Comparison of ENCODE assay signal across 23 cellular contexts in genomic region chr9:37191403-37192089, GRCh38.
DNase-seq lines count a peak whose midpoint lies in the region; ATAC-seq, FAIRE-seq and TF ChIP-seq lines count a peak whose summit lies in the region.
"Had no signal": no experiment of that assay in that cellular context is flagged by ENCODE, and none has a peak within 500 bp of the region (broad histone marks: within the 10 kb centered on the region; RNA-seq: fewer than 3 reads in every experiment).

No MANE protein-coding gene starts in this region.

- no peak overlapping the region for H3K14ac ChIP-seq in H1 (ENCODE audit: insufficient read length)

- POLR2A ChIA-PET in A673 (lab: Charles Lee; ENCODE audit: low non-redundant PET) = no interaction called here
- POLR2A ChIA-PET in H1 (lab: Charles Lee; ENCODE audit: partially characterized antibody) = interaction anchor here (0.8 kb wide), 1 partner anchor 9 kb away, joined by 3 read pairs; no protein-coding TSS in a partner anchor

- FAIRE-seq in GM12892 (lab: Jason Lieb, UNC) (peak; percentile 69), H1 (lab: Jason Lieb, UNC) (no peak)
- FAIRE-seq: TTC549 had no signal

- no peak overlapping the region for H2BK12ac ChIP-seq in H1 (ENCODE audit: low read depth, low read length)

- H3K4me3 ChIP-seq in A673 (ENCODE audit: low read depth, low read length, poor library complexity, severe bottlenecking) = no peak overlapping the region
- peak overlapping the region in 1 of 4 experiments; percentile 36; a peak in 1 of 8 replicates for H3K4me3 ChIP-seq in H1 (ENCODE audit: extremely low read depth in 1 of 4, insufficient read depth in 2 of 4, low read depth in 3 of 4, low read length in 4 of 4)
- H3K4me3 ChIP-seq: breast epithelium, smooth muscle cell, suprapubic skin, vagina had no signal

- H3K79me1 ChIP-seq in H1 (ENCODE audit: low read depth, low read length) = peaks cover 3% of the 10 kb centered on the region; the same call in 1 of the 2 replicates

- intact Hi-C loops in A673 (cut with micrococcal nuclease; ENCODE audit: unreplicated experiment) = loop anchor here (5.0 kb wide), 1 partner anchor 39 kb away; no protein-coding TSS in a partner anchor

- peak overlapping the region; percentile 49 to 51 for H3K4me2 ChIP-seq in H1 (ENCODE audit: insufficient read depth in 1 of 2, low read depth in 2 of 2, low read length in 2 of 2)
- H3K4me2 ChIP-seq: smooth muscle cell had no signal

- no peak for TF ChIP-seq POLR2A in GM12892 (IDR thresholded peaks at IDR 0.05; ENCODE audit: low read depth, low read length)
- TF ChIP-seq POLR2A in H1 (IDR thresholded peaks at IDR 0.05; ENCODE audit: control extremely low read depth in 1 of 2, low read depth in 2 of 2, low read length in 2 of 2) = no peak

- no peak overlapping the region for H4K8ac ChIP-seq in H1 (ENCODE audit: extremely low read depth, insufficient read depth, low read length)

- H3K27ac ChIP-seq in A673 (ENCODE audit: low read depth, low read length, poor library complexity, severe bottlenecking) (no peak overlapping the region), H1 (ENCODE audit: low read depth, low read length) (peak overlapping the region; percentile 39; the same call in 1 of the 2 replicates)
- H3K27ac ChIP-seq: breast epithelium, epithelial cell of prostate, suprapubic skin, vagina had no signal

- H2BK15ac ChIP-seq in H1 (ENCODE audit: low read length) = no peak overlapping the region

- no peak overlapping the region for H3K18ac ChIP-seq in H1 (ENCODE audit: extremely low read depth, low read length)

- ATAC-seq in HG03159 (IDR thresholded peaks at IDR 0.05; ENCODE audit: unreplicated experiment) = no peak
- ATAC-seq in GM18868 (IDR thresholded peaks at IDR 0.05; ENCODE audit: unreplicated experiment) = no peak
- ATAC-seq in GM18498 (IDR thresholded peaks at IDR 0.05; ENCODE audit: unreplicated experiment) = no peak
- ATAC-seq: left colon had no signal

- TF ChIP-seq EP300 in H1 (IDR thresholded peaks at IDR 0.05; ENCODE audit: borderline replicate concordance in 1 of 2, low read depth in 2 of 2, low read length in 2 of 2) = no peak

- H4K5ac ChIP-seq in H1 (ENCODE audit: insufficient read length, low read depth, low read length) = peak overlapping the region; percentile 39

- H2BK5ac ChIP-seq in H1 (ENCODE audit: low read depth, low read length) = no peak overlapping the region

- H4K20me1 ChIP-seq in H1 (replicated peaks in 1 of 2; ENCODE audit: control insufficient read depth in 1 of 2, insufficient read depth in 2 of 2, low read length in 2 of 2) = no peaks in the 10 kb centered on the region

- TF ChIP-seq CTCF in A673 (conservative IDR thresholded peaks at IDR 0.05; ENCODE audit: low read depth, low read length) = 0 out of 2 replicates have a peak, but pooled peaks have one; percentile 11
- TF ChIP-seq CTCF in H1 (IDR thresholded peaks at IDR 0.05; ENCODE audit: control extremely low read depth in 1 of 3, insufficient read depth in 1 of 3, low read depth in 1 of 3, low read length in 3 of 3) = no peak

- H2AFZ ChIP-seq in H1 (ENCODE audit: low read length) = no peak overlapping the region

- H3K9me3 ChIP-seq in A673 (ENCODE audit: low read depth, low read length, poor library complexity, severe bottlenecking) = no peaks in the 10 kb centered on the region
- no peaks in the 10 kb centered on the region for H3K9me3 ChIP-seq in H1 (ENCODE audit: insufficient read depth in 2 of 2, low read depth in 1 of 2, low read length in 1 of 2)
- H3K9me3 ChIP-seq: breast epithelium, suprapubic skin, vagina had no signal

- CTCF ChIA-PET in A673 (lab: Charles Lee) (no interaction called here), H1 (lab: Charles Lee; ENCODE audit: partially characterized antibody) (interaction anchor here (0.6 to 1.4 kb wide), 5 partner anchors 17 to 196 kb away, joined by 3 to 4 read pairs (median 3); no protein-coding TSS in a partner anchor)

- no peak overlapping the region for H2AK5ac ChIP-seq in H1 (ENCODE audit: low read depth, low read length)

- no peak overlapping the region for H3K56ac ChIP-seq in H1 (replicated peaks; ENCODE audit: insufficient read length, low read depth, low read length)

- no peak overlapping the region for H3K23ac ChIP-seq in H1 (ENCODE audit: insufficient read length)

- H3K27me3 ChIP-seq in A673 (replicated peaks; ENCODE audit: insufficient read depth, low read depth, low read length, poor library complexity) = no peaks in the 10 kb centered on the region
- no peaks in the 10 kb centered on the region for H3K27me3 ChIP-seq in H1 (replicated peaks in 1 of 4; ENCODE audit: control insufficient read depth in 3 of 4, extremely low read depth in 1 of 4, insufficient read depth in 3 of 4, low read length in 3 of 4)
- H3K27me3 ChIP-seq: breast epithelium, suprapubic skin, vagina had no signal

- no peak overlapping the region for H4K91ac ChIP-seq in H1 (replicated peaks; ENCODE audit: insufficient read length, low read length)

- peak in 1 of 2 experiments; percentile 22; a peak in 1 of 4 replicates for TF ChIP-seq RAD21 in H1 (IDR thresholded peaks at IDR 0.05 in 1 of 2, conservative IDR thresholded peaks at IDR 0.05 in 1 of 2; ENCODE audit: low read depth in 2 of 2, low read length in 2 of 2)

- peaks cover 55% of the 10 kb centered on the region for H3K4me1 ChIP-seq in A673 (ENCODE audit: insufficient read depth, low read length, poor library complexity, severe bottlenecking)
- H3K4me1 ChIP-seq in H1 (replicated peaks in 1 of 4; ENCODE audit: control insufficient read depth in 3 of 4, insufficient read depth in 4 of 4, low read length in 3 of 4) = peaks cover 0 to 8% (median under 1%) of the 10 kb centered on the region in 4 experiments; a peak in 2 of 7 replicates
- H3K4me1 ChIP-seq: breast epithelium, suprapubic skin, vagina had no signal

- no peak overlapping the region for H3K4ac ChIP-seq in H1 (replicated peaks; ENCODE audit: insufficient read length, low read depth, low read length)

- H2BK20ac ChIP-seq in H1 (ENCODE audit: low read length) = no peak overlapping the region

- no peak overlapping the region for H3K9ac ChIP-seq in H1 (replicated peaks in 1 of 4; ENCODE audit: extremely low read depth in 1 of 4, low read depth in 3 of 4, low read length in 3 of 4)

- no peaks in the 10 kb centered on the region; the same call in 1 of the 2 replicates for H3K23me2 ChIP-seq in H1 (ENCODE audit: low read depth, low read length)

- H3K79me2 ChIP-seq in H1 (ENCODE audit: control insufficient read depth in 1 of 2, insufficient read depth in 2 of 2, low read length in 2 of 2) = peaks cover 0 to 12% of the 10 kb centered on the region in 2 experiments; a peak in 1 of 4 replicates

- no peaks in the 10 kb centered on the region for H3K36me3 ChIP-seq in A673 (ENCODE audit: insufficient read depth, low read length, poor library complexity, severe bottlenecking)
- H3K36me3 ChIP-seq in H1 (ENCODE audit: control insufficient read depth in 2 of 4, insufficient read depth in 4 of 4, low read length in 3 of 4) = no peaks in the 10 kb centered on the region
- H3K36me3 ChIP-seq: breast epithelium, vagina had no signal

- no peak for DNase-seq in A673 (ENCODE audit: low spot score)
- no peak for DNase-seq in GM12892 (ENCODE audit: insufficient read length)
- DNase-seq in NCI-H524 (lab: John Stamatoyannopoulos, UW) = peak; percentile 60 to 88
- DNase-seq in H1 (ENCODE audit: low read depth in 1 of 2, low spot score in 2 of 2) = no peak
- no peak for DNase-seq in stimulated activated CD4-positive, alpha-beta T cell treated with anti-CD3 and anti-CD28 coated beads, Interleukin-4, amount 100 ng/mL, for 4 hours
- DNase-seq: activated CD4-positive, alpha-beta T cell treated with anti-CD3 and anti-CD28 coated beads, Interleukin-2, amount 10 ng/mL, durations not matched to agents 24 days and 14 days; activated effector memory CD4-positive, alpha-beta T cell treated with anti-CD3 and anti-CD28 coated beads, Interleukin-2, amount 50 U/mL, for 16 hours; CD4-positive, CD25-positive, alpha-beta regulatory T cell; foreskin fibroblast; HCEC 1CT; left colon; NCI-H226; stimulated activated CD4-positive, alpha-beta T cell treated with anti-CD3 and anti-CD28 coated beads, Interleukin-4, amount 100 ng/mL, for 24 hours; SW 1271 had no signal

- no TSS peak for BruUV-seq in A673 (replicated peaks; lab: Mats Ljungman, UMichigan)

- 20% methylated on average over 4 of the region's 4 CpGs; no CpG with 5 or more reads in 1 of the 2 experiments for WGBS in H1 (ENCODE audit: extremely low coverage in 1 of 2, insufficient coverage in 1 of 2, insufficient read length in 1 of 2, insufficient replicate concordance in 2 of 2, low coverage in 1 of 2, low lambda C conversion rate in 2 of 2, missing lambda C conversion rate in 1 of 2), 2 experiments

- H2BK120ac ChIP-seq in H1 (replicated peaks; ENCODE audit: low read depth, low read length) = no peak overlapping the region

TF ChIP-seq in H1, 55 proteins besides CTCF, POLR2A, EP300 and RAD21 (continues in another document):
- no peak for TF ChIP-seq RXRA (IDR thresholded peaks at IDR 0.05; ENCODE audit: insufficient read depth, low read depth, low read length)
- no peak for TF ChIP-seq GTF2F1 (IDR thresholded peaks at IDR 0.05; ENCODE audit: borderline replicate concordance, low read depth, low read length)
- TF ChIP-seq SP4 (IDR thresholded peaks at IDR 0.05; ENCODE audit: low read length) = no peak
- TF ChIP-seq NRF1 (IDR thresholded peaks at IDR 0.05; ENCODE audit: low read depth, low read length) = no peak
- TF ChIP-seq SIRT6 (IDR thresholded peaks at IDR 0.05; ENCODE audit: low read length) = no peak
- no peak for TF ChIP-seq BCL11A (IDR thresholded peaks at IDR 0.05; ENCODE audit: low read depth in 2 of 2, low read length in 2 of 2)
- TF ChIP-seq JUND (IDR thresholded peaks at IDR 0.05; ENCODE audit: low read length) = no peak
- TF ChIP-seq KDM1A (IDR thresholded peaks at IDR 0.05; ENCODE audit: borderline replicate concordance, low read length) = no peak
- no peak for TF ChIP-seq TCF12 (IDR thresholded peaks at IDR 0.05; ENCODE audit: low read depth, low read length)
- no peak for TF ChIP-seq SRF (IDR thresholded peaks at IDR 0.05; ENCODE audit: low read depth, low read length)
- no peak for TF ChIP-seq CHD2 (IDR thresholded peaks at IDR 0.05; ENCODE audit: low read length)
- TF ChIP-seq KDM5A (IDR thresholded peaks at IDR 0.05; ENCODE audit: low read length) = no peak
- TF ChIP-seq ATF3 (IDR thresholded peaks at IDR 0.05; ENCODE audit: insufficient read depth, low read depth, low read length) = no peak
- TF ChIP-seq TAF1 (IDR thresholded peaks at IDR 0.05; ENCODE audit: low read depth, low read length) = no peak

Comparison
In these comparisons a context has a peak if more than half of its experiments do, and no peak if none do; other contexts are left out.
1. DNase-seq: peak in NCI-H524 (2 of 2); none in A673 (single experiment), GM12892 (single experiment), H1 (0 of 2) and stimulated activated CD4-positive, alpha-beta T cell treated with anti-CD3 and anti-CD28 coated beads, Interleukin-4, amount 100 ng/mL, for 4 hours (0 of 2).